ENCODE assay signal across 10 cellular contexts in the genomic region with DNA sequence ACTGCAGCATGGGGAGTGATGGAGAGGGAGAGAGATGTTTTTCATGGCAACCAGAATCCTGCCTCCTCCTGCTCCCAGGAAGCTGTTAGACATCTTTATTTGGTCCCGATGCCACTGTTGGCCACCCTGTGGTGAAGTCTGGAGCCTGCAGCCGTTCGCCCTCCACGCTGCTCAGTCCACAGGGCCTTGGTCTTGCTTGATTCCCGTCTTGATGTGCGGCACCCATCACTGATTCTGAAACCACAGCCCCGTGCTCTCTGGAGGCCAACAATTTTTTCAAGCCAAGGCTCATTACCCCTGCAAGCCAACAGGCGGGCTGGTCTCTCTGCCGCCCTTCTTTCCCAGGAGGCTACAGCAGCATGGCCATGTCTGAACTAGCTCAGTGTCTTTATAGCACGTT. TPM values are rescaled to one million over a fixed set of nuclear protein-coding genes. Genes with fewer than 3 reads are reported as not detected.
A peak's percentile ranks its signal among the peaks of the same experiment; 100 is the strongest.
DNase-seq lines count a peak whose midpoint lies in the region; ATAC-seq, FAIRE-seq and TF ChIP-seq lines count a peak whose summit lies in the region.
"Had no signal": no experiment of that assay in that cellular context is flagged by ENCODE, and none has a peak within 500 bp of the region (broad histone marks: within the 10 kb centered on the region; RNA-seq: fewer than 3 reads in every experiment).

No MANE protein-coding gene starts in this region.

- H3K27me3 ChIP-seq in OCI-LY1 (ENCODE audit: insufficient read depth, low read length) (no peaks in the 10 kb centered on the region), aorta (ENCODE audit: control insufficient read depth in 1 of 2, insufficient read depth in 2 of 2, low read length in 1 of 2) (no peaks in the 10 kb centered on the region)

- FAIRE-seq in A549 (lab: Jason Lieb, UNC): no peak

- TF ChIP-seq EP300 in A549 (IDR thresholded peaks at IDR 0.05): no peak

- H3K9me2 ChIP-seq in OCI-LY1 (ENCODE audit: low read depth, low read length): no peaks in the 10 kb centered on the region

- H3K4me3 ChIP-seq in A549: no peak overlapping the region
- no peak overlapping the region for H3K4me3 ChIP-seq in OCI-LY1 (ENCODE audit: low read depth, low read length, poor library complexity, severe bottlenecking)
- H3K4me3 ChIP-seq in foreskin fibroblast (ENCODE audit: low read depth in 1 of 2, low read length in 2 of 2): no peak overlapping the region
- H3K4me3 ChIP-seq in aorta (ENCODE audit: low read length in 2 of 2): no peak overlapping the region

- peak in 1 of 2 experiments; percentile 43; a peak in 2 of 5 replicates for TF ChIP-seq RAD21 in A549 (conservative IDR thresholded peaks at IDR 0.05 in 1 of 2, IDR thresholded peaks at IDR 0.05 in 1 of 2)

- H3K9me3 Mint-ChIP-seq in natural killer cell: no peaks in the 10 kb centered on the region
- H3K9me3 Mint-ChIP-seq: activated T-cell treated with anti-CD3 and anti-CD28 coated beads, Interleukin-2, amount 50 U/mL, for 4 hours; stimulated activated naive CD8-positive, alpha-beta T cell treated with anti-CD3 and anti-CD28 coated beads, Interleukin-15, Interleukin-2, amounts not matched to agents 100 ng/mL and 50 ng/mL, for 24 hours had no signal

- no peaks in the 10 kb centered on the region for H3K79me2 ChIP-seq in OCI-LY1 (ENCODE audit: insufficient read depth, low read length)

- H3K9me3 ChIP-seq in A549 (no peaks in the 10 kb centered on the region), OCI-LY1 (ENCODE audit: low read length) (no peaks in the 10 kb centered on the region), aorta (ENCODE audit: control insufficient read depth, low read length) (no peaks in the 10 kb centered on the region)

- peaks cover 33% of the 10 kb centered on the region for H3K36me3 ChIP-seq in OCI-LY1 (ENCODE audit: insufficient read depth, low read length)
- peaks cover 4 to 7% of the 10 kb centered on the region in 2 donors for H3K36me3 ChIP-seq in aorta (ENCODE audit: control insufficient read depth in 1 of 2, insufficient read depth in 2 of 2, low read length in 1 of 2)

- ATAC-seq in A549 (peak; percentile 80 to 90), GM18909 (IDR thresholded peaks at IDR 0.05; ENCODE audit: poor library complexity, unreplicated experiment) (peak; percentile 63), GM18505 (IDR thresholded peaks at IDR 0.05; ENCODE audit: unreplicated experiment) (no peak), aorta (ENCODE audit: low FRiP score) (no peak), natural killer cell (no peak)
- ATAC-seq: activated T-cell treated with anti-CD3 and anti-CD28 coated beads, Interleukin-2, amount 50 U/mL, for 4 hours had no signal

- 87% methylated on average over 9 of the region's 10 CpGs for WGBS in A549 (ENCODE audit: missing lambda C conversion rate)
- 84 to 89% methylated on average over 10 of the region's 10 CpGs for WGBS in aorta, 2 donors

- H3K4me1 ChIP-seq in A549 (no peaks in the 10 kb centered on the region), OCI-LY1 (ENCODE audit: insufficient read depth, low read length, severe bottlenecking) (peaks cover 11% of the 10 kb centered on the region), aorta (ENCODE audit: control insufficient read depth in 1 of 2, insufficient read depth in 2 of 2, low read length in 2 of 2) (no peaks in the 10 kb centered on the region)

- no peaks in the 10 kb centered on the region for H4K20me1 ChIP-seq in OCI-LY1 (ENCODE audit: insufficient read depth, low read length)

- DNase-seq in A549 (ENCODE audit: low read depth in 1 of 2, low spot score in 1 of 2) (peak; percentile 11 to 20), foreskin fibroblast (no peak), aorta (no peak), natural killer cell (no peak), epidermal melanocyte (ENCODE audit: insufficient read length, low spot score) (no peak)
- DNase-seq: activated T-cell treated with anti-CD3 and anti-CD28 coated beads, Interleukin-2, amount 50 U/mL, for 4 hours had no signal

- H3K4me2 ChIP-seq in A549 (no peak overlapping the region), OCI-LY1 (ENCODE audit: low read length) (no peak overlapping the region)

- H3K27ac ChIP-seq in A549: no peak overlapping the region
- no peak overlapping the region for H3K27ac ChIP-seq in OCI-LY1 (ENCODE audit: low read depth, low read length, poor library complexity, severe bottlenecking)
- H3K27ac ChIP-seq in aorta (ENCODE audit: low read depth in 1 of 2, low read length in 2 of 2): no peak overlapping the region

- no peak overlapping the region for H3K4me3 Mint-ChIP-seq in natural killer cell
- H3K4me3 Mint-ChIP-seq: activated T-cell treated with anti-CD3 and anti-CD28 coated beads, Interleukin-2, amount 50 U/mL, for 4 hours; stimulated activated naive CD8-positive, alpha-beta T cell treated with anti-CD3 and anti-CD28 coated beads, Interleukin-15, Interleukin-2, amounts not matched to agents 100 ng/mL and 50 ng/mL, for 24 hours had no signal

- H3K9ac ChIP-seq in OCI-LY1 (ENCODE audit: low read length): no peak overlapping the region

- POLR2A ChIA-PET in A549 (lab: Yijun Ruan, JAX): no interaction called here

- peaks cover 26% of the 10 kb centered on the region for H3K36me3 Mint-ChIP-seq in natural killer cell

- TF ChIP-seq CTCF in A549 (IDR thresholded peaks at IDR 0.05) (0 out of 3 replicates have a peak, but pooled peaks have one; percentile 13), OCI-LY1 (IDR thresholded peaks at IDR 0.05; ENCODE audit: low read length) (peak; percentile 34; the same call in 1 of the 2 replicates), foreskin fibroblast (IDR thresholded peaks at IDR 0.05; ENCODE audit: low read depth, low read length) (peak; percentile 33), natural killer cell (IDR thresholded peaks at IDR 0.05) (no peak)

- H3K4me1 Mint-ChIP-seq in natural killer cell: peaks cover 2 to 20% of the 10 kb centered on the region in 2 donors

- H3K27ac Mint-ChIP-seq in natural killer cell: peak overlapping the region in 1 of 2 donors; percentile 26

- H3F3A ChIP-seq in OCI-LY1 (ENCODE audit: insufficient read depth, low read length): no peaks in the 10 kb centered on the region

- H3K27me3 Mint-ChIP-seq in natural killer cell (ENCODE audit: low read depth in 2 of 2): no peaks in the 10 kb centered on the region
- H3K27me3 Mint-ChIP-seq: stimulated activated naive CD8-positive, alpha-beta T cell treated with anti-CD3 and anti-CD28 coated beads, Interleukin-15, Interleukin-2, amounts not matched to agents 100 ng/mL and 50 ng/mL, for 24 hours had no signal

- intact Hi-C loops in aorta (cut with DNase I) (no loop called here), natural killer cell (cut with micrococcal nuclease) (no loop called here)

- no peak overlapping the region for H2AFZ ChIP-seq in OCI-LY1 (ENCODE audit: low read length)

- no peak for TF ChIP-seq POLR2A in A549 (IDR thresholded peaks at IDR 0.05; ENCODE audit: low read length)
- TF ChIP-seq POLR2A in GM18505 (IDR thresholded peaks at IDR 0.05; ENCODE audit: borderline replicate concordance, extremely low read depth, insufficient read depth, insufficient read length): no peak

- CTCF ChIA-PET in A549 (lab: Yijun Ruan, JAX): interaction anchor here (0.6 to 2.0 kb wide), 8 partner anchors 11 to 186 kb away, joined by 3 to 7 read pairs (median 4); no protein-coding TSS in a partner anchor

TF ChIP-seq in A549, 52 proteins besides CTCF, POLR2A, EP300 and RAD21:
- TF ChIP-seq SMC3 (IDR thresholded peaks at IDR 0.05) (peak; percentile 26; the same call in 1 of the 3 replicates), GATA3 (IDR thresholded peaks at IDR 0.05; ENCODE audit: borderline replicate concordance) (no peak), NFE2L2 (conservative IDR thresholded peaks at IDR 0.05; ENCODE audit: low read length) (no peak), BHLHE40 (IDR thresholded peaks at IDR 0.05; ENCODE audit: low read depth, low read length) (no peak)

RNA-seq across cellular contexts. Expression of gene SIGLEC15, which starts 24.5 kb away (rescaled TPM):
- not detected in 2 replicates for polyA plus RNA-seq in A549 (2011; rRNA removed)
- polyA plus RNA-seq in A549 (2012; cell fraction: cytosol; rRNA removed): 0.01 TPM in 1 of 2 replicates, not detected in the other
- 0.02 and 0.04 TPM in 2 replicates for polyA plus RNA-seq in A549 (2012; cell fraction: nucleus; rRNA removed)
- polyA plus RNA-seq in A549 (2017; fragmentation: RNase III; extraction: RNeasy Plus Mini Kit Qiagen cat#74134 plus additional on column Dnase treatment): not detected in 3 replicates
- not detected in 2 replicates for polyA minus RNA-seq in A549 (2011; rRNA and poly(A)+ RNA removed)
- 1 to 10 TPM in 1 of 2 donors, under 1 TPM in 1; 0.91 to 1.2 TPM for total RNA-seq in aorta
- under 1 TPM in 1 of 2 donors, not detected in 1; 0.33 TPM for polyA plus RNA-seq in aorta
- total RNA-seq in natural killer cell: not detected
- total RNA-seq: activated T-cell treated with anti-CD3 and anti-CD28 coated beads, Interleukin-2, amount 50 U/mL, for 4 hours had no signal

Comparison
In these comparisons a context has a peak if more than half of its experiments do, and no peak if none do; other contexts are left out.
1. ATAC-seq: peak in A549 (2 of 2) and GM18909 (single experiment); none in GM18505 (single experiment), aorta (single experiment) and natural killer cell (0 of 3).
2. DNase-seq: peak in A549 (2 of 2); none in foreskin fibroblast (0 of 2), aorta (0 of 2), natural killer cell (single experiment) and epidermal melanocyte (single experiment).